ENCODE assay signal across 8 cellular contexts in the genomic region with DNA sequence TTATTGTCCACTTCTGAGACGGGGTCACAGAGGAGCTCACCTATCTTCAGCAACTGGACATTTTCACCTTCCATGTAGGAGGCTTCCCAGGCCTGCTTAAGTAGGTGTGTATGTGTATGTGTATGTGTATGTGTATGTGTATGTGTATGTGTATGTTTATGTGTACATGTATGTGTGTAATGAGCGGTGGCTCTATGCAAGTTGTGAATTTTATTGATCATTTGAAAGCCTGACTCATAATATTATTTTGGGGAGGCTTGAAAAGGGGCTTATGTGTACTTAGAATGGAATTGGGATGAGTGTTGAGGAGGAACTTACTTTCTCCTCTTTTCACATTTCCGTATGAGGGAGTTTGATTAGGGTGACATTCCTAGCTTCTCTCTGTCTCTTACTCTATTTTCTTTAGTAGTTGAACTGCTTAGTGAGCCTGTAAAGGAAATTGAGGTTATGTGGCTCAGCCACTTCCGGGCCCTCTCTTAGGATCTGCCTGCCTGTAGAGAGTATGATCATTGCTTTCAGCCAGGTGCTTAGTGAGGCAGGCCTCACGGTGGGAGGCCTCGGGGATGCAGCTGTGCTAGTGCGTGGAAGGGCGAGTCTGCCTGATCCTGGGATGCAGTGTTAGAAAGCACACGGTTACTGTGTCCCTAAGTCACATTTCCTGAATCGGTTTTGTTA.
A peak's percentile ranks its signal among the peaks of the same experiment; 100 is the strongest.
DNase-seq lines count a peak whose midpoint lies in the region; ATAC-seq and TF ChIP-seq lines count a peak whose summit lies in the region.

No MANE protein-coding gene starts in this region.

- no peak for TF ChIP-seq CTCF in MM.1S (IDR thresholded peaks at IDR 0.05; ENCODE audit: low read length)
- TF ChIP-seq CTCF in activated CD8-positive, alpha-beta T cell treated with anti-CD3 and anti-CD28 coated beads for 36 hours (IDR thresholded peaks at IDR 0.05), result no peak
- no peak for TF ChIP-seq CTCF in nephron (IDR thresholded peaks at IDR 0.05; ENCODE audit: unreplicated experiment in 3 of 3)
- TF ChIP-seq CTCF in omental fat pad (IDR thresholded peaks at IDR 0.05), result no peak

- no peaks in the 10 kb centered on the region for H3K9me3 ChIP-seq in MM.1S (replicated peaks; ENCODE audit: insufficient read depth, low read length)

- H3K36me3 ChIP-seq in MM.1S (replicated peaks; ENCODE audit: insufficient read depth, low read length), result no peaks in the 10 kb centered on the region

- peaks cover 32% of the 10 kb centered on the region for H3F3A ChIP-seq in MM.1S (ENCODE audit: insufficient read depth, low read length)

- H3K4me1 Mint-ChIP-seq in activated CD8-positive, alpha-beta T cell treated with anti-CD3 and anti-CD28 coated beads for 36 hours (ENCODE audit: low read depth), result peaks cover 44% of the 10 kb centered on the region
- H3K4me1 Mint-ChIP-seq in nephron, result peaks cover 33% of the 10 kb centered on the region

- peak overlapping the region; percentile 90 for H3K27ac Mint-ChIP-seq in activated CD8-positive, alpha-beta T cell treated with anti-CD3 and anti-CD28 coated beads for 36 hours
- peak overlapping the region in 2 of 3 experiments; percentile 29 to 66 for H3K27ac Mint-ChIP-seq in nephron

- H3K27ac ChIP-seq in MM.1S (ENCODE audit: low read length), result peak overlapping the region; percentile 69

- no peaks in the 10 kb centered on the region for H3K27me3 Mint-ChIP-seq in activated CD8-positive, alpha-beta T cell treated with anti-CD3 and anti-CD28 coated beads for 36 hours
- H3K27me3 Mint-ChIP-seq in nephron (ENCODE audit: low read depth), result peaks cover 4% of the 10 kb centered on the region

- POLR2A ChIA-PET in activated CD8-positive, alpha-beta T cell treated with anti-CD3 and anti-CD28 coated beads for 36 hours (lab: Charles Lee), result interaction anchor here (0.6 to 5.2 kb wide), 9 partner anchors 8 to 105 kb away, joined by 3 to 28 read pairs (median 4); partner anchors contain the start of gene IER5

- H3K9me3 Mint-ChIP-seq in activated CD8-positive, alpha-beta T cell treated with anti-CD3 and anti-CD28 coated beads for 36 hours, result no peaks in the 10 kb centered on the region
- peaks cover 2% of the 10 kb centered on the region for H3K9me3 Mint-ChIP-seq in nephron

- ATAC-seq in GM18499 (IDR thresholded peaks at IDR 0.05; ENCODE audit: insufficient read depth, unreplicated experiment) (peak; percentile 72), GM21723 (IDR thresholded peaks at IDR 0.05; ENCODE audit: unreplicated experiment) (peak; percentile 80), omental fat pad (ENCODE audit: low FRiP score) (no peak)
- peak; percentile 99 for ATAC-seq in activated CD8-positive, alpha-beta T cell treated with anti-CD3 and anti-CD28 coated beads for 36 hours

- H3K4me2 ChIP-seq in MM.1S (ENCODE audit: low read depth, low read length), result peak overlapping the region; percentile 47

- CTCF ChIA-PET in activated CD8-positive, alpha-beta T cell treated with anti-CD3 and anti-CD28 coated beads for 36 hours (lab: Charles Lee), result interaction anchor here (1.2 to 12.0 kb wide), 9 partner anchors 8 to 286 kb away, joined by 3 to 254 read pairs (median 5); partner anchors contain the start of gene MR1

- peaks cover 54% of the 10 kb centered on the region for H3K4me1 ChIP-seq in MM.1S (ENCODE audit: low read length)

- H2AFZ ChIP-seq in MM.1S (ENCODE audit: low read length), result peak overlapping the region; percentile 5; the same call in 1 of the 2 replicates

- no peaks in the 10 kb centered on the region for H3K9me2 ChIP-seq in MM.1S (replicated peaks; ENCODE audit: insufficient read depth, low read length)

- peak; percentile 96 for DNase-seq in MM.1S
- DNase-seq in activated CD8-positive, alpha-beta T cell treated with anti-CD3 and anti-CD28 coated beads for 36 hours, result peak; percentile 94
- no peak for DNase-seq in DMS79 (lab: John Stamatoyannopoulos, UW)
- DNase-seq in D341Med (ENCODE audit: low spot score), result no peak
- no peak for DNase-seq in omental fat pad (ENCODE audit: low spot score)

- intact Hi-C loops in activated CD8-positive, alpha-beta T cell treated with anti-CD3 and anti-CD28 coated beads for 36 hours (cut with micrococcal nuclease), result no loop called here

- H3K4me3 ChIP-seq in MM.1S (ENCODE audit: low read length), result peak overlapping the region; percentile 4; the same call in 1 of the 2 replicates

- H3K9ac ChIP-seq in MM.1S (ENCODE audit: low read length), result 0 out of 2 replicates have a peak overlapping the region, but pooled peaks have one; percentile 3

- H3K27me3 ChIP-seq in MM.1S (replicated peaks; ENCODE audit: insufficient read depth, low read length), result no peaks in the 10 kb centered on the region

- no peaks in the 10 kb centered on the region for H3K79me2 ChIP-seq in MM.1S (ENCODE audit: low read length)

- H3K4me3 Mint-ChIP-seq in activated CD8-positive, alpha-beta T cell treated with anti-CD3 and anti-CD28 coated beads for 36 hours, result no peak overlapping the region
- H3K4me3 Mint-ChIP-seq in nephron, result no peak overlapping the region

- no peaks in the 10 kb centered on the region for H3K36me3 Mint-ChIP-seq in activated CD8-positive, alpha-beta T cell treated with anti-CD3 and anti-CD28 coated beads for 36 hours (ENCODE audit: low read depth)
- H3K36me3 Mint-ChIP-seq in nephron (ENCODE audit: low read depth), result no peaks in the 10 kb centered on the region

- no peaks in the 10 kb centered on the region for H4K20me1 ChIP-seq in MM.1S (ENCODE audit: insufficient read depth, low read length)

Comparison
In these comparisons a context has a peak if more than half of its experiments do, and no peak if none do; other contexts are left out.
1. DNase-seq: peak in MM.1S (single experiment) and activated CD8-positive, alpha-beta T cell treated with anti-CD3 and anti-CD28 coated beads for 36 hours (single experiment); none in DMS79 (single experiment), D341Med (single experiment) and omental fat pad (single experiment).